27 cellular contexts compared by ENCODE assay signal in genomic region chr7:66736892-66737291, GRCh38.
"Had no signal": no experiment of that assay in that cellular context is flagged by ENCODE, and none has a peak within 500 bp of the region (broad histone marks: within the 10 kb centered on the region; RNA-seq: fewer than 3 reads in every experiment).

No MANE protein-coding gene starts in this region.

- H3K27ac Mint-ChIP-seq: activated T-helper 17 cell treated with anti-CD3 and anti-CD28 coated beads, Interleukin-2, amount 50 U/mL, for 72 hours; endodermal cell; stimulated activated effector memory CD8-positive, alpha-beta T cell treated with anti-CD3 and anti-CD28 coated beads, Interleukin-12 subunit alpha, Interleukin-12 subunit beta, amount 100 ng/mL, for 72 hours had no signal

- H3K4me3 ChIP-seq: heart left ventricle, lower lobe of right lung, pancreas, psoas muscle, sigmoid colon, uterus had no signal

- H3K27me3 ChIP-seq: brain microvascular endothelial cell, heart left ventricle, pancreas, sigmoid colon, uterus had no signal

- H3K27me3 Mint-ChIP-seq: activated T-helper 17 cell treated with anti-CD3 and anti-CD28 coated beads, Interleukin-2, amount 50 U/mL, for 72 hours; stimulated activated naive CD8-positive, alpha-beta T cell treated with anti-CD3 and anti-CD28 coated beads, Interleukin-15, amount 100 ng/mL, for 72 hours; T-helper 17 cell; type B pancreatic cell had no signal

- DNase-seq: activated CD4-positive, alpha-beta T cell treated with anti-CD3 and anti-CD28 coated beads, Interleukin-2, amount 50 U/mL, for 1 hour; activated gamma-delta T cell treated with Interleukin-2 at 50 U/mL for 16 hours; activated naive CD4-positive, alpha-beta T cell treated with anti-CD3 and anti-CD28 coated beads, Interleukin-2, amount 50 U/mL, for 16 hours; amniotic stem cell; brain microvascular endothelial cell; endodermal cell; foreskin fibroblast; heart left ventricle; kidney glomerular epithelial cell; lower lobe of right lung; mesendoderm; nucleus accumbens; pancreas; psoas muscle; sigmoid colon; small intestine; stimulated activated CD4-positive, alpha-beta T cell treated with anti-CD3 and anti-CD28 coated beads, Interleukin-4, amount 100 ng/mL, for 24 hours; stimulated activated naive CD8-positive, alpha-beta T cell treated with anti-CD3 and anti-CD28 coated beads, Interleukin-15, amount 100 ng/mL, for 72 hours; substantia nigra; T-helper 17 cell; T1000; uterus had no signal

- H3K4me1 ChIP-seq: uterus had no signal

- H3K9me3 ChIP-seq: pancreas had no signal

- H3K4me3 Mint-ChIP-seq: activated T-helper 17 cell treated with anti-CD3 and anti-CD28 coated beads, Interleukin-2, amount 50 U/mL, for 72 hours; endodermal cell; stimulated activated effector memory CD8-positive, alpha-beta T cell treated with anti-CD3 and anti-CD28 coated beads, Interleukin-12 subunit alpha, Interleukin-12 subunit beta, amount 100 ng/mL, for 72 hours; stimulated activated naive CD8-positive, alpha-beta T cell treated with anti-CD3 and anti-CD28 coated beads, Interleukin-15, amount 100 ng/mL, for 72 hours; T-helper 17 cell had no signal

- H3K36me3 ChIP-seq: pancreas, uterus had no signal

- H3K27ac ChIP-seq: brain microvascular endothelial cell, heart left ventricle, lower lobe of right lung, pancreas, psoas muscle, sigmoid colon, uterus had no signal

- H3K9me3 Mint-ChIP-seq: activated T-helper 17 cell treated with anti-CD3 and anti-CD28 coated beads, Interleukin-2, amount 50 U/mL, for 72 hours had no signal

- ATAC-seq: activated T-helper 17 cell treated with anti-CD3 and anti-CD28 coated beads, Interleukin-2, amount 50 U/mL, for 72 hours; esophagus mucosa; heart left ventricle; left lobe of liver; lower lobe of right lung; pancreas; psoas muscle; stimulated activated effector memory CD8-positive, alpha-beta T cell treated with anti-CD3 and anti-CD28 coated beads, Interleukin-12 subunit alpha, Interleukin-12 subunit beta, amount 100 ng/mL, for 72 hours; stimulated activated naive CD8-positive, alpha-beta T cell treated with anti-CD3 and anti-CD28 coated beads, Interleukin-15, amount 100 ng/mL, for 72 hours; T-helper 17 cell had no signal
